ENCODE assay signal across 1 cellular context in genomic region chr17:64502809-64503208, GRCh38.
TF ChIP-seq lines count a peak whose summit lies in the region.

No MANE protein-coding gene starts in this region.

TF ChIP-seq in endothelial cell of umbilical vein, 7 proteins besides CTCF, POLR2A, EP300 and RAD21:
- TF ChIP-seq MAX (IDR thresholded peaks at IDR 0.05; ENCODE audit: insufficient read depth, insufficient read length) (no peak), MYC (IDR thresholded peaks at IDR 0.05; ENCODE audit: low read depth, low read length) (no peak), JUN (IDR thresholded peaks at IDR 0.05; ENCODE audit: borderline replicate concordance, insufficient read depth, insufficient read length, low read depth) (no peak), FOS (IDR thresholded peaks at IDR 0.05; ENCODE audit: borderline replicate concordance, insufficient read depth, low read length) (no peak), POLR2AphosphoS5 (IDR thresholded peaks at IDR 0.05; ENCODE audit: insufficient read depth, low read depth, low read length) (no peak), EZH2 (IDR thresholded peaks at IDR 0.05; ENCODE audit: borderline replicate concordance, low read depth, low read length, severe bottlenecking) (no peak), GATA2 (IDR thresholded peaks at IDR 0.05; ENCODE audit: insufficient read depth, insufficient read length, low read depth, low read length) (no peak)
